Comparison of ENCODE assay signal across 27 cellular contexts in the genomic region with DNA sequence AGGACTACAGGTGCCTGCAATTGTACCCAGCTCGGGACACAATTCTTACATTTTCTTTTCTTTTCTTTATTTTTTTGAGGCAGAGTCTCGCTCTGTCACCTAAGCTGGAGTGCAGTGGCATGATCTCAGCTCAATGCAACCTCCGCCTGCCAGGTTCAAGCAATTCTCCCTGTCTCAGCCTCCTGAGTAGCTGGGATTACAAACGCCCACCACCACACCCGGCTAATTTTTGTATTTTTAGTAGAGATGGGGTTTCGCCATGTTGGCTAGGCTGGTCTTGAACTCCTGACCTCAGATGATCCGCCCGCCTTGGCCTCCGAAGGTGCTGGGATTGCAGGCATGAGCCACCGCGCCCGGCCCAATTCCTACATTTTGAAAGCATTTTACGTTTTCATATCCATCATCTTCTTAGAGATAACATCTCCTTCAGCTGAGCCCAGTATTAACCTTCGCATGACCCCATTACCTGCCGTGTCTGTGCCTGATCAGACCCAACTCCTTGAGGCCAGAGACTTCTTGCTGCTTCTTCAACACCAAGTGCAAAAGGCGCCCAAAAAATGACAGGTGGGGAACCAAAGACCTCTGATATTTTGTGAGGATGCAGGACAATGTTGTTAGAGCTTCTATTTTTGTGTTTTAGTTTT. TPM values are rescaled to one million over a fixed set of nuclear protein-coding genes. Genes with fewer than 3 reads are reported as not detected.
"Had no signal": no experiment of that assay in that cellular context is flagged by ENCODE, and none has a peak within 500 bp of the region (broad histone marks: within the 10 kb centered on the region; RNA-seq: fewer than 3 reads in every experiment).

No MANE protein-coding gene starts in this region.

- H3K36me3 Mint-ChIP-seq: activated CD4-positive, alpha-beta memory T cell treated with anti-CD3 and anti-CD28 coated beads for 36 hours; activated naive CD8-positive, alpha-beta T cell; brain had no signal

- H3K27ac ChIP-seq: ascending aorta, gastrocnemius medialis, left ventricle myocardium inferior, parathyroid adenoma, testis, uterus had no signal

- DNase-seq: activated CD4-positive, alpha-beta memory T cell treated with anti-CD3 and anti-CD28 coated beads for 36 hours; activated CD4-positive, alpha-beta T cell treated with anti-CD3 and anti-CD28 coated beads, Interleukin-2, amount 10 ng/mL, durations not matched to agents 24 days and 14 days; activated CD4-positive, CD25-positive, alpha-beta regulatory T cell treated with anti-CD3 and anti-CD28 coated beads, Interleukin-2, amount 50 U/mL, for 72 hours; activated naive CD4-positive, alpha-beta T cell; activated T-cell treated with anti-CD3 and anti-CD28 coated beads, Interleukin-2, amount 50 U/mL, for 4 hours; cortex of kidney; effector memory CD8-positive, alpha-beta T cell; gastrocnemius medialis; glutamatergic neuron; left ventricle myocardium inferior; mesendoderm; mucosa of descending colon; occipital lobe; stimulated activated CD4-positive, alpha-beta T cell treated with anti-CD3 and anti-CD28 coated beads, Interleukin-2, amount 100 ng/mL, for 24 hours; stimulated activated naive CD4-positive, alpha-beta T cell; T-helper 2 cell; testis; trophoblast cell; uterus had no signal

- ATAC-seq: activated T-cell treated with anti-CD3 and anti-CD28 coated beads, Interleukin-2, amount 50 U/mL, for 4 hours; effector memory CD8-positive, alpha-beta T cell; gastrocnemius medialis; mucosa of descending colon had no signal

- H3K9me3 Mint-ChIP-seq: activated CD4-positive, alpha-beta memory T cell treated with anti-CD3 and anti-CD28 coated beads for 36 hours; activated CD4-positive, alpha-beta T cell treated with anti-CD3 and anti-CD28 coated beads, Interleukin-2, amount 10 ng/mL, durations not matched to agents 24 days and 14 days; activated T-cell treated with anti-CD3 and anti-CD28 coated beads, Interleukin-2, amount 50 U/mL, for 4 hours; brain; effector memory CD8-positive, alpha-beta T cell had no signal

- H3K27ac Mint-ChIP-seq: activated CD4-positive, alpha-beta memory T cell treated with anti-CD3 and anti-CD28 coated beads for 36 hours; activated CD4-positive, alpha-beta T cell treated with anti-CD3 and anti-CD28 coated beads, Interleukin-2, amount 10 ng/mL, durations not matched to agents 24 days and 14 days; activated naive CD8-positive, alpha-beta T cell; brain; effector memory CD8-positive, alpha-beta T cell had no signal

- H3K4me3 Mint-ChIP-seq: activated CD4-positive, alpha-beta memory T cell treated with anti-CD3 and anti-CD28 coated beads for 36 hours; activated CD4-positive, alpha-beta T cell treated with anti-CD3 and anti-CD28 coated beads, Interleukin-2, amount 10 ng/mL, durations not matched to agents 24 days and 14 days; activated naive CD8-positive, alpha-beta T cell; activated T-cell treated with anti-CD3 and anti-CD28 coated beads, Interleukin-2, amount 50 U/mL, for 4 hours had no signal

RNA-seq across cellular contexts. Expression of a gene that starts 30.9 kb away (rescaled TPM):
- total RNA-seq: activated CD4-positive, alpha-beta memory T cell treated with anti-CD3 and anti-CD28 coated beads for 36 hours; activated CD4-positive, alpha-beta T cell treated with anti-CD3 and anti-CD28 coated beads, Interleukin-2, amount 10 ng/mL, durations not matched to agents 24 days and 14 days; ascending aorta; gastrocnemius medialis; lung; mucosa of descending colon; myocyte; right atrium auricular region; smooth muscle cell had no signal
